1 cellular context compared by ENCODE assay signal in the genomic region with DNA sequence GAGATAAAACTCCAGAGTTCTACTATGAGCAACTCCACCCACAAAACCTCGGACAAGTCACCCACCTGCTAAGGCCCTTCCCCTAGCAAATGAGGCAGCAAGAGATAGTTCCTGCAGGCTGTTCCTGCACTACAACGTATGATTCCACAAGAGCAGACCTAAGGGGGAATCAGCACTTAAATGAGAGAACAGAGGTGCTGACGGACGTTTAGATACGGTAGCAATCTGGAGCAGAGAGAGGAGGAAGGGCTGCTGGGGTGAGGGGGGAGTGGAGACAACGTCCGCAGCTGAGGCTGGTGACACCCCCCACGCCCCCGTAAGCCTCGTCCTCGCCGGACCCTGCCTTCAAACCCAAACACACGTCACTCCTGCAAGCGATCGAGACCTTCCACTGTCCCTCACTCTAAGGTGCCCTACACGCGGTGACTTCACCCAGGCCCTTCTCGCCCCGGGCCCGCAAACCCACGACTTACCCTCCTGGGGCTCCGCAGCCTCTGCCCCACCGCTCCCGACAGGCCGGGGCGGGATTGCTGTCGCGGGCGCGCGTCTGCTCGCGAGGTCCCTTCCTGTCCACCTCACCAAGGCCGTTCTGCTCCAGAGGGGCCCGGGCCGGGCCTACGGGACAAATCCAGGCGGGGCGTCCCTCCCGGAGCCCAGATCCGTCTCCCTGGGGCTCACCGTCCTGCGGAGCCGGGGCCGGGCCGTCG.
A peak's percentile ranks its signal among the peaks of the same experiment; 100 is the strongest.
TF ChIP-seq lines count a peak whose summit lies in the region.

No MANE protein-coding gene starts in this region.

TF ChIP-seq in HEK293, 187 proteins besides CTCF, POLR2A, EP300 and RAD21 (continued from another document and continues in another):
- TF ChIP-seq, protein P1, sequence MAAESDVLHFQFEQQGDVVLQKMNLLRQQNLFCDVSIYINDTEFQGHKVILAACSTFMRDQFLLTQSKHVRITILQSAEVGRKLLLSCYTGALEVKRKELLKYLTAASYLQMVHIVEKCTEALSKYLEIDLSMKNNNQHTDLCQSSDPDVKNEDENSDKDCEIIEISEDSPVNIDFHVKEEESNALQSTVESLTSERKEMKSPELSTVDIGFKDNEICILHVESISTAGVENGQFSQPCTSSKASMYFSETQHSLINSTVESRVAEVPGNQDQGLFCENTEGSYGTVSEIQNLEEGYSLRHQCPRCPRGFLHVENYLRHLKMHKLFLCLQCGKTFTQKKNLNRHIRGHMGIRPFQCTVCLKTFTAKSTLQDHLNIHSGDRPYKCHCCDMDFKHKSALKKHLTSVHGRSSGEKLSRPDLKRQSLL (tag by site-specific recombination; IDR thresholded peaks at IDR 0.05) = no peak; the same call in 1 of the 2 replicates
- TF ChIP-seq ZNF544 (tag by site-specific recombination; IDR thresholded peaks at IDR 0.05) = no peak
- TF ChIP-seq ZNF558 (tag by site-specific recombination; IDR thresholded peaks at IDR 0.05) = no peak
- TF ChIP-seq ZFHX2 (tag by site-specific recombination; conservative IDR thresholded peaks at IDR 0.05) = peak; percentile 31; the same call in 1 of the 2 replicates
- TF ChIP-seq, protein P2, sequence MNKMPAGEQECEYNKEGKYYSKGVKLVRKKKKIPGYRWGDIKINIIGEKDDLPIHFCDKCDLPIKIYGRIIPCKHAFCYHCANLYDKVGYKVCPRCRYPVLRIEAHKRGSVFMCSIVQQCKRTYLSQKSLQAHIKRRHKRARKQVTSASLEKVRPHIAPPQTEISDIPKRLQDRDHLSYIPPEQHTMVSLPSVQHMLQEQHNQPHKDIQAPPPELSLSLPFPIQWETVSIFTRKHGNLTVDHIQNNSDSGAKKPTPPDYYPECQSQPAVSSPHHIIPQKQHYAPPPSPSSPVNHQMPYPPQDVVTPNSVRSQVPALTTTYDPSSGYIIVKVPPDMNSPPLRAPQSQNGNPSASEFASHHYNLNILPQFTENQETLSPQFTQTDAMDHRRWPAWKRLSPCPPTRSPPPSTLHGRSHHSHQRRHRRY (tag by site-specific recombination; IDR thresholded peaks at IDR 0.05) = no peak
- TF ChIP-seq ZBTB21 (tag by site-specific recombination; IDR thresholded peaks at IDR 0.05) = no peak
- TF ChIP-seq ZNF791 (tag by site-specific recombination; IDR thresholded peaks at IDR 0.05) = no peak
- TF ChIP-seq GLI4 (tag by site-specific recombination; IDR thresholded peaks at IDR 0.05) = no peak
- TF ChIP-seq ZBTB7A (tag by site-specific recombination; IDR thresholded peaks at IDR 0.05; ENCODE audit: low read depth) = no peak
- TF ChIP-seq, protein P3, sequence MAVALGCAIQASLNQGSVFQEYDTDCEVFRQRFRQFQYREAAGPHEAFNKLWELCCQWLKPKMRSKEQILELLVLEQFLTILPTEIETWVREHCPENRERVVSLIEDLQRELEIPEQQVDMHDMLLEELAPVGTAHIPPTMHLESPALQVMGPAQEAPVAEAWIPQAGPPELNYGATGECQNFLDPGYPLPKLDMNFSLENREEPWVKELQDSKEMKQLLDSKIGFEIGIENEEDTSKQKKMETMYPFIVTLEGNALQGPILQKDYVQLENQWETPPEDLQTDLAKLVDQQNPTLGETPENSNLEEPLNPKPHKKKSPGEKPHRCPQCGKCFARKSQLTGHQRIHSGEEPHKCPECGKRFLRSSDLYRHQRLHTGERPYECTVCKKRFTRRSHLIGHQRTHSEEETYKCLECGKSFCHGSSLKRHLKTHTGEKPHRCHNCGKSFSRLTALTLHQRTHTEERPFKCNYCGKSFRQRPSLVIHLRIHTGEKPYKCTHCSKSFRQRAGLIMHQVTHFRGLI (tag by site-specific recombination; IDR thresholded peaks at IDR 0.05) = no peak
- no peak for TF ChIP-seq ZNF701 (tag by site-specific recombination; IDR thresholded peaks at IDR 0.05)
- no peak for TF ChIP-seq TRIM28 (IDR thresholded peaks at IDR 0.05; ENCODE audit: borderline replicate concordance, low read length)
- TF ChIP-seq ZNF10 (tag by site-specific recombination; IDR thresholded peaks at IDR 0.05) = no peak
- no peak for TF ChIP-seq ZNF792 (tag by site-specific recombination; IDR thresholded peaks at IDR 0.05)
- no peak for TF ChIP-seq ZEB2 (tag by site-specific recombination; IDR thresholded peaks at IDR 0.05)
- TF ChIP-seq, protein P4, sequence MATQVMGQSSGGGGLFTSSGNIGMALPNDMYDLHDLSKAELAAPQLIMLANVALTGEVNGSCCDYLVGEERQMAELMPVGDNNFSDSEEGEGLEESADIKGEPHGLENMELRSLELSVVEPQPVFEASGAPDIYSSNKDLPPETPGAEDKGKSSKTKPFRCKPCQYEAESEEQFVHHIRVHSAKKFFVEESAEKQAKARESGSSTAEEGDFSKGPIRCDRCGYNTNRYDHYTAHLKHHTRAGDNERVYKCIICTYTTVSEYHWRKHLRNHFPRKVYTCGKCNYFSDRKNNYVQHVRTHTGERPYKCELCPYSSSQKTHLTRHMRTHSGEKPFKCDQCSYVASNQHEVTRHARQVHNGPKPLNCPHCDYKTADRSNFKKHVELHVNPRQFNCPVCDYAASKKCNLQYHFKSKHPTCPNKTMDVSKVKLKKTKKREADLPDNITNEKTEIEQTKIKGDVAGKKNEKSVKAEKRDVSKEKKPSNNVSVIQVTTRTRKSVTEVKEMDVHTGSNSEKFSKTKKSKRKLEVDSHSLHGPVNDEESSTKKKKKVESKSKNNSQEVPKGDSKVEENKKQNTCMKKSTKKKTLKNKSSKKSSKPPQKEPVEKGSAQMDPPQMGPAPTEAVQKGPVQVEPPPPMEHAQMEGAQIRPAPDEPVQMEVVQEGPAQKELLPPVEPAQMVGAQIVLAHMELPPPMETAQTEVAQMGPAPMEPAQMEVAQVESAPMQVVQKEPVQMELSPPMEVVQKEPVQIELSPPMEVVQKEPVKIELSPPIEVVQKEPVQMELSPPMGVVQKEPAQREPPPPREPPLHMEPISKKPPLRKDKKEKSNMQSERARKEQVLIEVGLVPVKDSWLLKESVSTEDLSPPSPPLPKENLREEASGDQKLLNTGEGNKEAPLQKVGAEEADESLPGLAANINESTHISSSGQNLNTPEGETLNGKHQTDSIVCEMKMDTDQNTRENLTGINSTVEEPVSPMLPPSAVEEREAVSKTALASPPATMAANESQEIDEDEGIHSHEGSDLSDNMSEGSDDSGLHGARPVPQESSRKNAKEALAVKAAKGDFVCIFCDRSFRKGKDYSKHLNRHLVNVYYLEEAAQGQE (tag by site-specific recombination; IDR thresholded peaks at IDR 0.05) = 0 out of 2 replicates have a peak, but pooled peaks have one; percentile 24
- no peak for TF ChIP-seq ZSCAN30 (tag by site-specific recombination; IDR thresholded peaks at IDR 0.05)
- TF ChIP-seq BCL11B (tag by site-specific recombination; IDR thresholded peaks at IDR 0.05; ENCODE audit: low read depth) = no peak
- TF ChIP-seq, protein P5, sequence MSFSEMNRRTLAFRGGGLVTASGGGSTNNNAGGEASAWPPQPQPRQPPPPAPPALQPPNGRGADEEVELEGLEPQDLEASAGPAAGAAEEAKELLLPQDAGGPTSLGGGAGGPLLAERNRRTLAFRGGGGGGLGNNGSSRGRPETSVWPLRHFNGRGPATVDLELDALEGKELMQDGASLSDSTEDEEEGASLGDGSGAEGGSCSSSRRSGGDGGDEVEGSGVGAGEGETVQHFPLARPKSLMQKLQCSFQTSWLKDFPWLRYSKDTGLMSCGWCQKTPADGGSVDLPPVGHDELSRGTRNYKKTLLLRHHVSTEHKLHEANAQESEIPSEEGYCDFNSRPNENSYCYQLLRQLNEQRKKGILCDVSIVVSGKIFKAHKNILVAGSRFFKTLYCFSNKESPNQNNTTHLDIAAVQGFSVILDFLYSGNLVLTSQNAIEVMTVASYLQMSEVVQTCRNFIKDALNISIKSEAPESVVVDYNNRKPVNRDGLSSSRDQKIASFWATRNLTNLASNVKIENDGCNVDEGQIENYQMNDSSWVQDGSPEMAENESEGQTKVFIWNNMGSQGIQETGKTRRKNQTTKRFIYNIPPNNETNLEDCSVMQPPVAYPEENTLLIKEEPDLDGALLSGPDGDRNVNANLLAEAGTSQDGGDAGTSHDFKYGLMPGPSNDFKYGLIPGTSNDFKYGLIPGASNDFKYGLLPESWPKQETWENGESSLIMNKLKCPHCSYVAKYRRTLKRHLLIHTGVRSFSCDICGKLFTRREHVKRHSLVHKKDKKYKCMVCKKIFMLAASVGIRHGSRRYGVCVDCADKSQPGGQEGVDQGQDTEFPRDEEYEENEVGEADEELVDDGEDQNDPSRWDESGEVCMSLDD (tag by site-specific recombination; IDR thresholded peaks at IDR 0.05) = no peak
- TF ChIP-seq ZNF747 (tag by site-specific recombination; IDR thresholded peaks at IDR 0.05) = no peak
- TF ChIP-seq ZNF658 (tag by site-specific recombination; IDR thresholded peaks at IDR 0.05) = no peak
- TF ChIP-seq ZNF202 (tag by site-specific recombination; IDR thresholded peaks at IDR 0.05; ENCODE audit: borderline replicate concordance) = no peak
- peak; percentile 38; the same call in 1 of the 2 replicates for TF ChIP-seq ZNF600 (tag by site-specific recombination; IDR thresholded peaks at IDR 0.05)
- no peak for TF ChIP-seq ZNF292 (tag by site-specific recombination; IDR thresholded peaks at IDR 0.05; ENCODE audit: borderline replicate concordance, low read depth)
- TF ChIP-seq OVOL3 (tag by site-specific recombination; IDR thresholded peaks at IDR 0.05) = no peak
- no peak for TF ChIP-seq ZNF776 (tag by site-specific recombination; IDR thresholded peaks at IDR 0.05; ENCODE audit: borderline replicate concordance)
- no peak for TF ChIP-seq ZNF138 (tag by site-specific recombination; IDR thresholded peaks at IDR 0.05; ENCODE audit: borderline replicate concordance)
- TF ChIP-seq ZNF677 (tag by site-specific recombination; IDR thresholded peaks at IDR 0.05) = no peak
- TF ChIP-seq, protein P6, sequence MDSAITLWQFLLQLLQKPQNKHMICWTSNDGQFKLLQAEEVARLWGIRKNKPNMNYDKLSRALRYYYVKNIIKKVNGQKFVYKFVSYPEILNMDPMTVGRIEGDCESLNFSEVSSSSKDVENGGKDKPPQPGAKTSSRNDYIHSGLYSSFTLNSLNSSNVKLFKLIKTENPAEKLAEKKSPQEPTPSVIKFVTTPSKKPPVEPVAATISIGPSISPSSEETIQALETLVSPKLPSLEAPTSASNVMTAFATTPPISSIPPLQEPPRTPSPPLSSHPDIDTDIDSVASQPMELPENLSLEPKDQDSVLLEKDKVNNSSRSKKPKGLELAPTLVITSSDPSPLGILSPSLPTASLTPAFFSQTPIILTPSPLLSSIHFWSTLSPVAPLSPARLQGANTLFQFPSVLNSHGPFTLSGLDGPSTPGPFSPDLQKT (IDR thresholded peaks at IDR 0.05; ENCODE audit: borderline replicate concordance, low read depth, low read length) = no peak
- TF ChIP-seq ZNF140 (tag by site-specific recombination; IDR thresholded peaks at IDR 0.05) = no peak
- peak; percentile 57 for TF ChIP-seq ZNF335 (tag by site-specific recombination; conservative IDR thresholded peaks at IDR 0.05)
- no peak for TF ChIP-seq ZNF529 (tag by site-specific recombination; IDR thresholded peaks at IDR 0.05; ENCODE audit: insufficient replicate concordance)
- no peak for TF ChIP-seq TCF7L2 (IDR thresholded peaks at IDR 0.05; ENCODE audit: borderline replicate concordance, low read depth, low read length)
- TF ChIP-seq ZBTB1 (tag by site-specific recombination; IDR thresholded peaks at IDR 0.05) = no peak
- no peak for TF ChIP-seq ZNF473 (tag by site-specific recombination; IDR thresholded peaks at IDR 0.05)
- no peak for TF ChIP-seq ZSCAN23 (tag by site-specific recombination; IDR thresholded peaks at IDR 0.05)
- TF ChIP-seq, protein P7, sequence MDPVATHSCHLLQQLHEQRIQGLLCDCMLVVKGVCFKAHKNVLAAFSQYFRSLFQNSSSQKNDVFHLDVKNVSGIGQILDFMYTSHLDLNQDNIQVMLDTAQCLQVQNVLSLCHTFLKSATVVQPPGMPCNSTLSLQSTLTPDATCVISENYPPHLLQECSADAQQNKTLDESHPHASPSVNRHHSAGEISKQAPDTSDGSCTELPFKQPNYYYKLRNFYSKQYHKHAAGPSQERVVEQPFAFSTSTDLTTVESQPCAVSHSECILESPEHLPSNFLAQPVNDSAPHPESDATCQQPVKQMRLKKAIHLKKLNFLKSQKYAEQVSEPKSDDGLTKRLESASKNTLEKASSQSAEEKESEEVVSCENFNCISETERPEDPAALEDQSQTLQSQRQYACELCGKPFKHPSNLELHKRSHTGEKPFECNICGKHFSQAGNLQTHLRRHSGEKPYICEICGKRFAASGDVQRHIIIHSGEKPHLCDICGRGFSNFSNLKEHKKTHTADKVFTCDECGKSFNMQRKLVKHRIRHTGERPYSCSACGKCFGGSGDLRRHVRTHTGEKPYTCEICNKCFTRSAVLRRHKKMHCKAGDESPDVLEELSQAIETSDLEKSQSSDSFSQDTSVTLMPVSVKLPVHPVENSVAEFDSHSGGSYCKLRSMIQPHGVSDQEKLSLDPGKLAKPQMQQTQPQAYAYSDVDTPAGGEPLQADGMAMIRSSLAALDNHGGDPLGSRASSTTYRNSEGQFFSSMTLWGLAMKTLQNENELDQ (tag by site-specific recombination; IDR thresholded peaks at IDR 0.05; ENCODE audit: low read depth) = no peak
- no peak for TF ChIP-seq ZNF664 (tag by site-specific recombination; IDR thresholded peaks at IDR 0.05)
- TF ChIP-seq IKZF3 (tag by site-specific recombination; IDR thresholded peaks at IDR 0.05) = no peak
- no peak for TF ChIP-seq ZNF394 (tag by site-specific recombination; IDR thresholded peaks at IDR 0.05; ENCODE audit: borderline replicate concordance)
- TF ChIP-seq ZNF423 (tag by site-specific recombination; IDR thresholded peaks at IDR 0.05) = no peak
- TF ChIP-seq KLF8 (tag by site-specific recombination; IDR thresholded peaks at IDR 0.05) = no peak; the same call in 1 of the 2 replicates
- TF ChIP-seq KLF1 (tag by site-specific recombination; IDR thresholded peaks at IDR 0.05) = no peak
- TF ChIP-seq ZNF266 (tag by site-specific recombination; IDR thresholded peaks at IDR 0.05; ENCODE audit: low read depth) = no peak
- TF ChIP-seq, protein P8, sequence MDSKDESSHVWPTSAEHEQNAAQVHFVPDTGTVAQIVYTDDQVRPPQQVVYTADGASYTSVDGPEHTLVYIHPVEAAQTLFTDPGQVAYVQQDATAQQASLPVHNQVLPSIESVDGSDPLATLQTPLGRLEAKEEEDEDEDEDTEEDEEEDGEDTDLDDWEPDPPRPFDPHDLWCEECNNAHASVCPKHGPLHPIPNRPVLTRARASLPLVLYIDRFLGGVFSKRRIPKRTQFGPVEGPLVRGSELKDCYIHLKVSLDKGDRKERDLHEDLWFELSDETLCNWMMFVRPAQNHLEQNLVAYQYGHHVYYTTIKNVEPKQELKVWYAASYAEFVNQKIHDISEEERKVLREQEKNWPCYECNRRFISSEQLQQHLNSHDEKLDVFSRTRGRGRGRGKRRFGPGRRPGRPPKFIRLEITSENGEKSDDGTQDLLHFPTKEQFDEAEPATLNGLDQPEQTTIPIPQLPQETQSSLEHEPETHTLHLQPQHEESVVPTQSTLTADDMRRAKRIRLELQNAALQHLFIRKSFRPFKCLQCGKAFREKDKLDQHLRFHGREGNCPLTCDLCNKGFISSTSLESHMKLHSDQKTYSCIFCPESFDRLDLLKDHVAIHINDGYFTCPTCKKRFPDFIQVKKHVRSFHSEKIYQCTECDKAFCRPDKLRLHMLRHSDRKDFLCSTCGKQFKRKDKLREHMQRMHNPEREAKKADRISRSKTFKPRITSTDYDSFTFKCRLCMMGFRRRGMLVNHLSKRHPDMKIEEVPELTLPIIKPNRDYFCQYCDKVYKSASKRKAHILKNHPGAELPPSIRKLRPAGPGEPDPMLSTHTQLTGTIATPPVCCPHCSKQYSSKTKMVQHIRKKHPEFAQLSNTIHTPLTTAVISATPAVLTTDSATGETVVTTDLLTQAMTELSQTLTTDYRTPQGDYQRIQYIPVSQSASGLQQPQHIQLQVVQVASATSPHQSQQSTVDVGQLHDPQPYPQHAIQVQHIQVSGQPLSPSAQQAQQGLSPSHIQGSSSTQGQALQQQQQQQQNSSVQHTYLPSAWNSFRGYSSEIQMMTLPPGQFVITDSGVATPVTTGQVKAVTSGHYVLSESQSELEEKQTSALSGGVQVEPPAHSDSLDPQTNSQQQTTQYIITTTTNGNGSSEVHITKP (tag by site-specific recombination; IDR thresholded peaks at IDR 0.05) = no peak
- no peak for TF ChIP-seq ZNF248 (tag by site-specific recombination; IDR thresholded peaks at IDR 0.05)
